ENCODE assay signal across 8 cellular contexts in genomic region chr7:128869944-128870285, GRCh38. TPM values are rescaled to one million over a fixed set of nuclear protein-coding genes. Genes with fewer than 3 reads are reported as not detected.
A peak's percentile ranks its signal among the peaks of the same experiment; 100 is the strongest.
DNase-seq lines count a peak whose midpoint lies in the region; ATAC-seq, FAIRE-seq and TF ChIP-seq lines count a peak whose summit lies in the region.

No MANE protein-coding gene starts in this region.

- H3K4me3 Mint-ChIP-seq in activated CD8-positive, alpha-beta T cell treated with anti-CD3 and anti-CD28 coated beads for 36 hours = peak overlapping the region; percentile 59

- H3K9ac ChIP-seq in iPS-15b (ENCODE audit: low read depth, low read length) = peak overlapping the region; percentile 60
- peak overlapping the region; percentile 29 to 53 for H3K9ac ChIP-seq in stomach smooth muscle (ENCODE audit: low read length in 2 of 2)

- no peaks in the 10 kb centered on the region for H3K36me3 ChIP-seq in cardiac muscle cell
- H3K36me3 ChIP-seq in iPS-15b (ENCODE audit: control insufficient read depth, insufficient read depth, low read length) = peaks cover 11% of the 10 kb centered on the region
- H3K36me3 ChIP-seq in stomach smooth muscle (ENCODE audit: control insufficient read depth in 2 of 2, insufficient read depth in 2 of 2, low read length in 2 of 2) = peaks cover 9% of the 10 kb centered on the region in 2 donors

- H3K4me3 ChIP-seq in cardiac muscle cell (peak overlapping the region; percentile 48), iPS-15b (ENCODE audit: low read depth, low read length) (peak overlapping the region; percentile 55), stomach smooth muscle (ENCODE audit: low read length in 2 of 2) (peak overlapping the region; percentile 57 to 78)

- peaks cover 3% of the 10 kb centered on the region for H3K27me3 Mint-ChIP-seq in activated CD8-positive, alpha-beta T cell treated with anti-CD3 and anti-CD28 coated beads for 36 hours

- CTCF ChIA-PET in activated CD8-positive, alpha-beta T cell treated with anti-CD3 and anti-CD28 coated beads for 36 hours (lab: Charles Lee) = interaction anchor here (1.1 to 3.3 kb wide), 4 partner anchors 13 to 85 kb away, joined by 3 to 26 read pairs (median 12); no protein-coding TSS in a partner anchor

- H3K4me1 ChIP-seq in cardiac muscle cell (ENCODE audit: low read depth) (peaks cover 17% of the 10 kb centered on the region), iPS-15b (ENCODE audit: control insufficient read depth, insufficient read depth, low read length) (peaks cover 9% of the 10 kb centered on the region), stomach smooth muscle (ENCODE audit: control insufficient read depth, insufficient read depth, low read length) (peaks cover 27% of the 10 kb centered on the region)

- intact Hi-C loops in Right ventricle myocardium inferior (cut with DNase I) = no loop called here
- intact Hi-C loops in activated CD8-positive, alpha-beta T cell treated with anti-CD3 and anti-CD28 coated beads for 36 hours (cut with micrococcal nuclease) = loop anchor here (10.0 kb wide), 1 partner anchor 255 kb away; no protein-coding TSS in a partner anchor

- ATAC-seq in Right ventricle myocardium inferior = no peak
- peak; percentile 58 for ATAC-seq in activated CD8-positive, alpha-beta T cell treated with anti-CD3 and anti-CD28 coated beads for 36 hours

- no peak overlapping the region for H3K27ac ChIP-seq in cardiac muscle cell
- no peak overlapping the region for H3K27ac ChIP-seq in stomach smooth muscle (ENCODE audit: low read length)

- H3K9me3 ChIP-seq in cardiac muscle cell (ENCODE audit: low read depth) (no peaks in the 10 kb centered on the region), iPS-15b (ENCODE audit: control insufficient read depth, insufficient read depth, low read length) (no peaks in the 10 kb centered on the region), stomach smooth muscle (ENCODE audit: control insufficient read depth in 2 of 2, low read length in 2 of 2) (no peaks in the 10 kb centered on the region)

- H3K27ac Mint-ChIP-seq in activated CD8-positive, alpha-beta T cell treated with anti-CD3 and anti-CD28 coated beads for 36 hours = no peak overlapping the region

- no peaks in the 10 kb centered on the region for H3K9me3 Mint-ChIP-seq in activated CD8-positive, alpha-beta T cell treated with anti-CD3 and anti-CD28 coated beads for 36 hours

- TF ChIP-seq CTCF in cardiac muscle cell (IDR thresholded peaks at IDR 0.05; ENCODE audit: low read depth, low read length) = no peak
- TF ChIP-seq CTCF in activated CD8-positive, alpha-beta T cell treated with anti-CD3 and anti-CD28 coated beads for 36 hours (IDR thresholded peaks at IDR 0.05) = no peak

- no peak for TF ChIP-seq POLR2A in GM12892 (IDR thresholded peaks at IDR 0.05; ENCODE audit: low read depth, low read length)

- no peak for FAIRE-seq in GM12892 (lab: Jason Lieb, UNC)

- DNase-seq in cardiac muscle cell (ENCODE audit: low read depth in 1 of 2, low spot score in 1 of 2) = no peak
- no peak for DNase-seq in Right ventricle myocardium inferior (ENCODE audit: missing footprints)
- peak; percentile 46 for DNase-seq in activated CD8-positive, alpha-beta T cell treated with anti-CD3 and anti-CD28 coated beads for 36 hours
- no peak for DNase-seq in KBM-7
- DNase-seq in GM12892 (ENCODE audit: insufficient read length) = no peak
- no peak for DNase-seq in NCI-H2196 (lab: John Stamatoyannopoulos, UW; ENCODE audit: unreplicated experiment)

- H3K27me3 ChIP-seq in cardiac muscle cell (peaks cover 39% of the 10 kb centered on the region), iPS-15b (ENCODE audit: control insufficient read depth, insufficient read depth, low read length) (peaks cover 26% of the 10 kb centered on the region), stomach smooth muscle (ENCODE audit: control insufficient read depth in 1 of 2, insufficient read depth in 2 of 2, low read length in 2 of 2) (no peaks in the 10 kb centered on the region)

- POLR2A ChIA-PET in activated CD8-positive, alpha-beta T cell treated with anti-CD3 and anti-CD28 coated beads for 36 hours (lab: Charles Lee) = interaction anchor here (1.0 kb wide), 2 partner anchors 11 to 37 kb away, joined by 3 to 4 read pairs; no protein-coding TSS in a partner anchor

- peaks cover 7% of the 10 kb centered on the region for H3K36me3 Mint-ChIP-seq in activated CD8-positive, alpha-beta T cell treated with anti-CD3 and anti-CD28 coated beads for 36 hours (ENCODE audit: low read depth)

- peaks cover 12% of the 10 kb centered on the region for H3K4me1 Mint-ChIP-seq in activated CD8-positive, alpha-beta T cell treated with anti-CD3 and anti-CD28 coated beads for 36 hours (ENCODE audit: low read depth)

- in situ Hi-C loops in KBM-7 (cut with MboI; ENCODE audit: low pct_unique_long_range_greater_than_20kb, low sequenced_read_pairs) = no loop called here

RNA-seq across cellular contexts. Expression of gene ATP6V1F, which starts 7.3 kb away (rescaled TPM):
- total RNA-seq in cardiac muscle cell = 113 and 164 TPM in 2 replicates
- 284 and 330 TPM in 2 replicates for polyA plus RNA-seq in cardiac muscle cell
- 128 TPM for total RNA-seq in Right ventricle myocardium inferior
- total RNA-seq in activated CD8-positive, alpha-beta T cell treated with anti-CD3 and anti-CD28 coated beads for 36 hours = 100 to 1,000 TPM; 109 to 113 TPM
- 260 TPM for polyA plus RNA-seq in GM12892 (2012; ENCODE audit: missing spikeins)

RNA-seq across cellular contexts. Expression of gene FLNC, which starts 39.7 kb away (rescaled TPM):
- total RNA-seq in cardiac muscle cell (500 and 516 TPM in 2 replicates), Right ventricle myocardium inferior (905 TPM)
- 194 and 196 TPM in 2 replicates for polyA plus RNA-seq in cardiac muscle cell
- under 1 TPM; 0.14 to 0.16 TPM for total RNA-seq in activated CD8-positive, alpha-beta T cell treated with anti-CD3 and anti-CD28 coated beads for 36 hours
- 0.08 TPM for polyA plus RNA-seq in GM12892 (2012; ENCODE audit: missing spikeins)

RNA-seq across cellular contexts. Expression of gene KCP, which starts 40.6 kb away (rescaled TPM):
- total RNA-seq in cardiac muscle cell (0.49 and 1.2 TPM in 2 replicates), Right ventricle myocardium inferior (0.11 TPM)
- polyA plus RNA-seq in cardiac muscle cell = 1.6 TPM in 2 replicates
- total RNA-seq in activated CD8-positive, alpha-beta T cell treated with anti-CD3 and anti-CD28 coated beads for 36 hours = not detected
- polyA plus RNA-seq in GM12892 (2012; ENCODE audit: missing spikeins) = 3.1 TPM

Comparison
In these comparisons a context has a peak if more than half of its experiments do, and no peak if none do; other contexts are left out.
1. RNA of gene FLNC, which starts 39.7 kb away (total RNA-seq): 905 TPM in Right ventricle myocardium inferior (single experiment) and 500 to 516 TPM in cardiac muscle cell; 0.14 to 0.16 TPM in activated CD8-positive, alpha-beta T cell treated with anti-CD3 and anti-CD28 coated beads for 36 hours; every median in the first group is over 100 times any median in the second.
2. Peak in every context shown above with its lines, with median percentiles within 50 percentile points of each other: H3K4me3 ChIP-seq.